Comparison of ENCODE assay signal across 9 cellular contexts in the genomic region with DNA sequence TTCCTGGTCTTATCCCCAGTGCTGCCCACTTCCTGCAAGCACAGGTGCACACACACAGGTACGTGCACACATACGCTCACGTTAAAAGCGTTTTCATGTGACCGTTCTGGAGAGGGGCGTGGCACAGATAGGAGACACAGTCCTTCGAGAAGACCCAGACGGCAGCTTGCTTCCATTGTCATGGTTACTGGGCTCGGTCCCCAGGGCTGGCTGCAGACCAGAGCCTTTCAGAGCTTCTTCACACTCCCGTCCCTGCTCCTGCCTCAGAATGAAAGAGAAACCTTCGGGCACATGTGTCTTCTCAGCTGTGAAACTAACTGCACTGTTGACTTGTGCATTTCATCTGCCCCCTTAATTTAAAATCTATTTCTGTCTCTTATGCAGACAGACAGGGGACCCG.
DNase-seq lines count a peak whose midpoint lies in the region; ATAC-seq and TF ChIP-seq lines count a peak whose summit lies in the region.
"Had no signal": no experiment of that assay in that cellular context is flagged by ENCODE, and none has a peak within 500 bp of the region (broad histone marks: within the 10 kb centered on the region; RNA-seq: fewer than 3 reads in every experiment).

No MANE protein-coding gene starts in this region.

- no peaks in the 10 kb centered on the region for H3K9me3 Mint-ChIP-seq in CD4-positive, alpha-beta T cell

- CTCF ChIA-PET in CD4-positive, alpha-beta T cell (lab: Charles Lee): no interaction called here

- H3K27ac ChIP-seq in CD4-positive, alpha-beta T cell (ENCODE audit: low read depth, low read length): no peak overlapping the region

- intact Hi-C loops in CD4-positive, alpha-beta T cell (cut with DNase I, micrococcal nuclease): no loop called here

- peak overlapping the region; percentile 42 for H3K27ac Mint-ChIP-seq in CD4-positive, alpha-beta T cell

- no peak for DNase-seq in CD4-positive, alpha-beta T cell
- DNase-seq in globus pallidus (ENCODE audit: low spot score) (peak; percentile 57), ureter (ENCODE audit: low spot score) (no peak), LoVo (ENCODE audit: low spot score) (no peak)
- DNase-seq: activated T-cell treated with anti-CD3 and anti-CD28 coated beads for 4 hours had no signal

- H3K9me3 ChIP-seq in CD4-positive, alpha-beta T cell (ENCODE audit: control insufficient read depth, low read length): no peaks in the 10 kb centered on the region

- peaks cover 29% of the 10 kb centered on the region for H3K4me1 Mint-ChIP-seq in CD4-positive, alpha-beta T cell (ENCODE audit: low read depth)

- POLR2A ChIA-PET in CD4-positive, alpha-beta T cell (lab: Charles Lee): no interaction called here

- H3K4me3 Mint-ChIP-seq in CD4-positive, alpha-beta T cell: no peak overlapping the region

- H3K27me3 Mint-ChIP-seq in CD4-positive, alpha-beta T cell: no peaks in the 10 kb centered on the region

- H3K36me3 Mint-ChIP-seq in CD4-positive, alpha-beta T cell (ENCODE audit: low read depth): peaks cover 58% of the 10 kb centered on the region

- ATAC-seq in CD4-positive, alpha-beta T cell (ENCODE audit: poor library complexity): no peak
- ATAC-seq in GM19452 (IDR thresholded peaks at IDR 0.05; ENCODE audit: unreplicated experiment): peak; percentile 90
- ATAC-seq in HG03565 (IDR thresholded peaks at IDR 0.05; ENCODE audit: unreplicated experiment): peak; percentile 79
- ATAC-seq in GM18520 (IDR thresholded peaks at IDR 0.05; ENCODE audit: unreplicated experiment): no peak
- no peak for ATAC-seq in HG03097 (IDR thresholded peaks at IDR 0.05; ENCODE audit: low FRiP score, unreplicated experiment)

- TF ChIP-seq CTCF in CD4-positive, alpha-beta T cell (IDR thresholded peaks at IDR 0.05): no peak

- H3K27me3 ChIP-seq in CD4-positive, alpha-beta T cell (ENCODE audit: control insufficient read depth, insufficient read depth, low read length): no peaks in the 10 kb centered on the region

Comparison
In these comparisons a context has a peak if more than half of its experiments do, and no peak if none do; other contexts are left out.
1. ATAC-seq: peak in GM19452 (single experiment) and HG03565 (single experiment); none in CD4-positive, alpha-beta T cell (single experiment), GM18520 (single experiment) and HG03097 (single experiment).